In the genomic region with DNA sequence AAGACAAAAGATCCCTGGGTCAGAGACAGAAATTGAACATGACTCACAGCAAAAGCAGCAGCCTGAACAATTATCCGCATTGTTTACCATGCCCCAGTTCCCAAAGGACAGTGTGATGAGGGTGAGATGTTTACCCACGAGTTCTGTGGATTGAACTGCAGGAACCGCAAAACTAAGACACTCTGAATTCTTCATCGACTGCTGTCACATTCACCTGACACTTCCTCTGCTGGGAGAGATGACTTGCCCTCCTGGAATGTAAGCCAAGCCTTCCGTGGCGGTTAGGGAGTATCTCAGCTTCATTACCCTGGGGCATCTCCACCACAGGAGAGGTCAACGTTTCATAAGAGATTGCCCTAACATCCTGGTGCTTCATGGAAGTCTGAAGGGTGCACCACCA, we compare ENCODE assay signal across 15 cellular contexts.
DNase-seq lines count a peak whose midpoint lies in the region; ATAC-seq, FAIRE-seq and TF ChIP-seq lines count a peak whose summit lies in the region.
"Had no signal": no experiment of that assay in that cellular context is flagged by ENCODE, and none has a peak within 500 bp of the region (broad histone marks: within the 10 kb centered on the region; RNA-seq: fewer than 3 reads in every experiment).

No MANE protein-coding gene starts in this region.

- H3K4me3 Mint-ChIP-seq in GM23338 = no peak overlapping the region
- H3K4me3 Mint-ChIP-seq: activated T-helper 1 cell treated with anti-CD3 and anti-CD28 coated beads, Interleukin-12 subunit alpha, Interleukin-12 subunit beta, Interleukin-2, Interleukin-4 antibody, amounts not matched to agents 30 ng/mL and 10 ng/mL and 1 ng/mL, durations not matched to agents 14 hours and 24 hours and 36 hours had no signal

- 55 to 63% methylated on average over 7 of the region's 7 CpGs for WGBS in pancreas, 2 donors

- H3K27me3 ChIP-seq in GM23338 (ENCODE audit: insufficient read depth) (no peaks in the 10 kb centered on the region), RWPE2 (ENCODE audit: insufficient read depth, poor library complexity, severe bottlenecking) (no peaks in the 10 kb centered on the region), pancreas (no peaks in the 10 kb centered on the region)

- 0 out of 3 replicates have a peak, but pooled peaks cover under 1% of the 10 kb centered on the region for H3K9me3 Mint-ChIP-seq in GM23338
- H3K9me3 Mint-ChIP-seq: activated T-helper 1 cell treated with anti-CD3 and anti-CD28 coated beads, Interleukin-12 subunit alpha, Interleukin-12 subunit beta, Interleukin-2, Interleukin-4 antibody, amounts not matched to agents 30 ng/mL and 10 ng/mL and 1 ng/mL, durations not matched to agents 14 hours and 24 hours and 36 hours had no signal

- H3F3A ChIP-seq in GM23338 (replicated peaks; ENCODE audit: low read depth) = no peaks in the 10 kb centered on the region

- H3K4me2 ChIP-seq in GM23338 = no peak overlapping the region

- no peak overlapping the region for H3K27ac Mint-ChIP-seq in GM23338
- H3K27ac Mint-ChIP-seq: activated T-helper 1 cell treated with anti-CD3 and anti-CD28 coated beads, Interleukin-12 subunit alpha, Interleukin-12 subunit beta, Interleukin-2, Interleukin-4 antibody, amounts not matched to agents 30 ng/mL and 10 ng/mL and 1 ng/mL, durations not matched to agents 14 hours and 24 hours and 36 hours had no signal

- peak; percentile 3 for DNase-seq in GM23338 (ENCODE audit: low spot score)
- peak; percentile 91 for DNase-seq in RWPE2 (ENCODE audit: low spot score)
- DNase-seq in epithelial cell of prostate (ENCODE audit: low read depth, low spot score) = peak; percentile 58
- DNase-seq in myocyte (ENCODE audit: low read depth) = peak; percentile 73
- DNase-seq in GM10266 (ENCODE audit: extremely low spot score) = no peak
- DNase-seq in GOT3 (lab: John Stamatoyannopoulos, UW) = no peak
- DNase-seq in hepatic stellate cell (ENCODE audit: low spot score) = no peak
- no peak for DNase-seq in pancreas
- DNase-seq: activated CD4-positive, alpha-beta T cell treated with anti-CD3 and anti-CD28 coated beads, Interleukin-2, amount 50 U/mL, for 4 hours; anterior cingulate cortex; DMS53; dorsolateral prefrontal cortex; NCI-H1694 treated with DMSO at 0.1 percent for 48 hours; NCI-H524 treated with DMSO at 0.1 percent for 48 hours had no signal

- intact Hi-C loops in pancreas (cut with DNase I) = no loop called here

- TF ChIP-seq CTCF in GM23338 (conservative IDR thresholded peaks at IDR 0.05; ENCODE audit: low read depth in 2 of 2) (no peak), RWPE2 (IDR thresholded peaks at IDR 0.05; ENCODE audit: poor library complexity, severe bottlenecking) (no peak), GM10266 (IDR thresholded peaks at IDR 0.05; ENCODE audit: control insufficient read depth, insufficient read depth, low read depth, missing control alignments) (no peak), pancreas (IDR thresholded peaks at IDR 0.05) (no peak)

- H3K36me3 ChIP-seq in GM23338 (ENCODE audit: insufficient read depth) (no peaks in the 10 kb centered on the region), RWPE2 (ENCODE audit: low read depth) (no peaks in the 10 kb centered on the region), pancreas (no peaks in the 10 kb centered on the region)

- H3K79me2 ChIP-seq in GM23338 (replicated peaks; ENCODE audit: insufficient read depth) = no peaks in the 10 kb centered on the region

- 0 out of 3 replicates have a peak, but pooled peaks cover 2% of the 10 kb centered on the region for H3K36me3 Mint-ChIP-seq in GM23338 (ENCODE audit: low read depth)

- H3K9me2 ChIP-seq in GM23338 (ENCODE audit: insufficient read depth) = 0 out of 2 replicates have a peak, but pooled peaks cover 7% of the 10 kb centered on the region

- H3K4me1 ChIP-seq in GM23338 (ENCODE audit: insufficient read depth) (no peaks in the 10 kb centered on the region), RWPE2 (ENCODE audit: insufficient read depth, poor library complexity, severe bottlenecking) (peaks cover 22% of the 10 kb centered on the region), pancreas (no peaks in the 10 kb centered on the region)

- H3K4me3 ChIP-seq in GM23338 = no peak overlapping the region
- H3K4me3 ChIP-seq in RWPE2 (ENCODE audit: severe bottlenecking) = no peak overlapping the region
- no peak overlapping the region for H3K4me3 ChIP-seq in pancreas
- H3K4me3 ChIP-seq: dorsolateral prefrontal cortex had no signal

- FAIRE-seq in pancreas (lab: Jason Lieb, UNC) = no peak

- H3K4me1 Mint-ChIP-seq in GM23338 = no peaks in the 10 kb centered on the region

- ATAC-seq in GM23338 = no peak
- ATAC-seq in RWPE2 (ENCODE audit: low read depth) = peak; percentile 97
- no peak for ATAC-seq in pancreas

- H2AFZ ChIP-seq in GM23338 = no peak overlapping the region

- peaks cover 1% of the 10 kb centered on the region for H3K27me3 Mint-ChIP-seq in GM23338 (ENCODE audit: insufficient read depth, low read depth, poor library complexity)

- H3K9me3 ChIP-seq in RWPE2 (ENCODE audit: severe bottlenecking) (no peaks in the 10 kb centered on the region), pancreas (no peaks in the 10 kb centered on the region)

- no peak overlapping the region for H3K27ac ChIP-seq in GM23338 (ENCODE audit: low read depth)
- H3K27ac ChIP-seq in RWPE2 (ENCODE audit: poor library complexity, severe bottlenecking) = peak overlapping the region; percentile 97
- H3K27ac ChIP-seq in epithelial cell of prostate = peak overlapping the region; percentile 71
- H3K27ac ChIP-seq in pancreas = no peak overlapping the region
- H3K27ac ChIP-seq: dorsolateral prefrontal cortex had no signal

- H4K20me1 ChIP-seq in GM23338 (replicated peaks; ENCODE audit: insufficient read depth) = no peaks in the 10 kb centered on the region

TF ChIP-seq in GM23338, 12 proteins besides CTCF, POLR2A, EP300 and RAD21 (continues in another document):
- no peak for TF ChIP-seq CREB1 (CRISPR knock-in tag; IDR thresholded peaks at IDR 0.05; ENCODE audit: low read depth)
- no peak for TF ChIP-seq EZH2phosphoT487 (IDR thresholded peaks at IDR 0.05; ENCODE audit: unreplicated experiment)
- TF ChIP-seq NANOG (IDR thresholded peaks at IDR 0.05; ENCODE audit: borderline replicate concordance) = no peak
- TF ChIP-seq, protein P1, sequence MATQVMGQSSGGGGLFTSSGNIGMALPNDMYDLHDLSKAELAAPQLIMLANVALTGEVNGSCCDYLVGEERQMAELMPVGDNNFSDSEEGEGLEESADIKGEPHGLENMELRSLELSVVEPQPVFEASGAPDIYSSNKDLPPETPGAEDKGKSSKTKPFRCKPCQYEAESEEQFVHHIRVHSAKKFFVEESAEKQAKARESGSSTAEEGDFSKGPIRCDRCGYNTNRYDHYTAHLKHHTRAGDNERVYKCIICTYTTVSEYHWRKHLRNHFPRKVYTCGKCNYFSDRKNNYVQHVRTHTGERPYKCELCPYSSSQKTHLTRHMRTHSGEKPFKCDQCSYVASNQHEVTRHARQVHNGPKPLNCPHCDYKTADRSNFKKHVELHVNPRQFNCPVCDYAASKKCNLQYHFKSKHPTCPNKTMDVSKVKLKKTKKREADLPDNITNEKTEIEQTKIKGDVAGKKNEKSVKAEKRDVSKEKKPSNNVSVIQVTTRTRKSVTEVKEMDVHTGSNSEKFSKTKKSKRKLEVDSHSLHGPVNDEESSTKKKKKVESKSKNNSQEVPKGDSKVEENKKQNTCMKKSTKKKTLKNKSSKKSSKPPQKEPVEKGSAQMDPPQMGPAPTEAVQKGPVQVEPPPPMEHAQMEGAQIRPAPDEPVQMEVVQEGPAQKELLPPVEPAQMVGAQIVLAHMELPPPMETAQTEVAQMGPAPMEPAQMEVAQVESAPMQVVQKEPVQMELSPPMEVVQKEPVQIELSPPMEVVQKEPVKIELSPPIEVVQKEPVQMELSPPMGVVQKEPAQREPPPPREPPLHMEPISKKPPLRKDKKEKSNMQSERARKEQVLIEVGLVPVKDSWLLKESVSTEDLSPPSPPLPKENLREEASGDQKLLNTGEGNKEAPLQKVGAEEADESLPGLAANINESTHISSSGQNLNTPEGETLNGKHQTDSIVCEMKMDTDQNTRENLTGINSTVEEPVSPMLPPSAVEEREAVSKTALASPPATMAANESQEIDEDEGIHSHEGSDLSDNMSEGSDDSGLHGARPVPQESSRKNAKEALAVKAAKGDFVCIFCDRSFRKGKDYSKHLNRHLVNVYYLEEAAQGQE (IDR thresholded peaks at IDR 0.05; ENCODE audit: unreplicated experiment) = no peak
- no peak for TF ChIP-seq STAT1 (IDR thresholded peaks at IDR 0.05; ENCODE audit: unreplicated experiment)
- TF ChIP-seq, protein P2, sequence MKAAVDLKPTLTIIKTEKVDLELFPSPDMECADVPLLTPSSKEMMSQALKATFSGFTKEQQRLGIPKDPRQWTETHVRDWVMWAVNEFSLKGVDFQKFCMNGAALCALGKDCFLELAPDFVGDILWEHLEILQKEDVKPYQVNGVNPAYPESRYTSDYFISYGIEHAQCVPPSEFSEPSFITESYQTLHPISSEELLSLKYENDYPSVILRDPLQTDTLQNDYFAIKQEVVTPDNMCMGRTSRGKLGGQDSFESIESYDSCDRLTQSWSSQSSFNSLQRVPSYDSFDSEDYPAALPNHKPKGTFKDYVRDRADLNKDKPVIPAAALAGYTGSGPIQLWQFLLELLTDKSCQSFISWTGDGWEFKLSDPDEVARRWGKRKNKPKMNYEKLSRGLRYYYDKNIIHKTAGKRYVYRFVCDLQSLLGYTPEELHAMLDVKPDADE (IDR thresholded peaks at IDR 0.05) = no peak
- TF ChIP-seq JUNB (IDR thresholded peaks at IDR 0.05; ENCODE audit: unreplicated experiment) = no peak
- TF ChIP-seq EZH2 (IDR thresholded peaks at IDR 0.05; ENCODE audit: low read depth, unreplicated experiment) = no peak
- no peak for TF ChIP-seq ZNF331 (CRISPR knock-in tag; IDR thresholded peaks at IDR 0.05; ENCODE audit: low read depth)

Comparison
In these comparisons a context has a peak if more than half of its experiments do, and no peak if none do; other contexts are left out.
1. DNase-seq: peak in GM23338 (single experiment), RWPE2 (single experiment), epithelial cell of prostate (single experiment) and myocyte (single experiment); none in GM10266 (single experiment), GOT3 (single experiment), hepatic stellate cell (single experiment) and pancreas (0 of 6).
2. H3K27ac ChIP-seq: peak in RWPE2 (single experiment) and epithelial cell of prostate (single experiment); none in GM23338 (single experiment) and pancreas (0 of 4).